In genomic region chr3:58154752-58155449, GRCh38 we compare ENCODE assay signal across 17 cellular contexts. TPM values are rescaled to one million over a fixed set of nuclear protein-coding genes. Genes with fewer than 3 reads are reported as not detected.
"Had no signal": no experiment of that assay in that cellular context is flagged by ENCODE, and none has a peak within 500 bp of the region (broad histone marks: within the 10 kb centered on the region; RNA-seq: fewer than 3 reads in every experiment).

No MANE protein-coding gene starts in this region.

- H3K4me3 ChIP-seq: esophagus squamous epithelium, neural progenitor cell, ovary, tibial artery had no signal

- H3K27me3 Mint-ChIP-seq: activated CD8-positive, alpha-beta T cell treated with anti-CD3 and anti-CD28 coated beads for 36 hours; naive B cell; stimulated activated memory B cell treated with anti-CD40 and anti-IgM and Interleukin-4, amounts not matched to agents 10 μg/mL and 1 μg/mL and 100 μg/mL, for 72 hours had no signal

- ATAC-seq: activated CD8-positive, alpha-beta T cell treated with anti-CD3 and anti-CD28 coated beads for 36 hours; activated naive CD4-positive, alpha-beta T cell treated with anti-CD3 and anti-CD28 coated beads, Interleukin-2, amount 50 U/mL, for 72 hours; activated T-cell treated with anti-CD3 and anti-CD28 coated beads, Interleukin-2, amount 50 U/mL, for 4 hours; stimulated activated memory B cell treated with anti-CD40 and anti-IgM and Interleukin-4, amounts not matched to agents 10 μg/mL and 1 μg/mL and 100 μg/mL, for 72 hours had no signal

- H3K36me3 Mint-ChIP-seq: activated naive CD4-positive, alpha-beta T cell treated with anti-CD3 and anti-CD28 coated beads, Interleukin-2, amount 50 U/mL, for 72 hours had no signal

- H3K27ac ChIP-seq: esophagus squamous epithelium, neural progenitor cell, ovary, tibial artery had no signal

- H3K27me3 ChIP-seq: esophagus squamous epithelium, neural progenitor cell, ovary, tibial artery had no signal

- H3K4me1 ChIP-seq: esophagus squamous epithelium had no signal

- H3K9me3 Mint-ChIP-seq: activated CD8-positive, alpha-beta T cell treated with anti-CD3 and anti-CD28 coated beads for 36 hours; activated naive CD4-positive, alpha-beta T cell treated with anti-CD3 and anti-CD28 coated beads, Interleukin-2, amount 50 U/mL, for 72 hours; activated T-cell treated with anti-CD3 and anti-CD28 coated beads, Interleukin-2, amount 50 U/mL, for 4 hours; naive B cell; neural progenitor cell; stimulated activated memory B cell treated with anti-CD40 and anti-IgM and Interleukin-4, amounts not matched to agents 10 μg/mL and 1 μg/mL and 100 μg/mL, for 72 hours had no signal

- H3K4me3 Mint-ChIP-seq: activated CD8-positive, alpha-beta T cell treated with anti-CD3 and anti-CD28 coated beads for 36 hours; activated T-cell treated with anti-CD3 and anti-CD28 coated beads, Interleukin-2, amount 50 U/mL, for 4 hours; naive B cell; neural progenitor cell; stimulated activated memory B cell treated with anti-CD40 and anti-IgM and Interleukin-4, amounts not matched to agents 10 μg/mL and 1 μg/mL and 100 μg/mL, for 72 hours had no signal

- H3K36me3 ChIP-seq: neural progenitor cell, ovary had no signal

- H3K4me1 Mint-ChIP-seq: naive B cell; stimulated activated memory B cell treated with anti-CD40 and anti-IgM and Interleukin-4, amounts not matched to agents 10 μg/mL and 1 μg/mL and 100 μg/mL, for 72 hours had no signal

- H3K27ac Mint-ChIP-seq: activated CD8-positive, alpha-beta T cell treated with anti-CD3 and anti-CD28 coated beads for 36 hours; neural progenitor cell; stimulated activated memory B cell treated with anti-CD40 and anti-IgM and Interleukin-4, amounts not matched to agents 10 μg/mL and 1 μg/mL and 100 μg/mL, for 72 hours had no signal

- H3K9me3 ChIP-seq: esophagus squamous epithelium, ovary, tibial artery had no signal

- DNase-seq: activated CD4-positive, alpha-beta T cell treated with anti-CD3 and anti-CD28 coated beads for 48 hours; activated CD8-positive, alpha-beta T cell treated with anti-CD3 and anti-CD28 coated beads for 36 hours; activated effector memory CD4-positive, alpha-beta T cell treated with anti-CD3 and anti-CD28 coated beads, Interleukin-2, amount 50 U/mL, for 16 hours; activated T-cell treated with anti-CD3 and anti-CD28 coated beads, Interleukin-2, amount 50 U/mL, for 4 hours; effector CD8-positive, alpha-beta T cell; esophagus squamous epithelium; left colon; naive B cell; ovary; stimulated activated CD4-positive, alpha-beta T cell treated with anti-CD3 and anti-CD28 coated beads, Interleukin-2, amount 100 ng/mL, for 48 hours; tibial artery had no signal

RNA-seq across cellular contexts. Expression of gene DNASE1L3, which starts 55.9 kb away (rescaled TPM):
- total RNA-seq: activated CD8-positive, alpha-beta T cell treated with anti-CD3 and anti-CD28 coated beads for 36 hours; activated naive CD4-positive, alpha-beta T cell treated with anti-CD3 and anti-CD28 coated beads, Interleukin-2, amount 50 U/mL, for 72 hours; activated T-cell treated with anti-CD3 and anti-CD28 coated beads, Interleukin-2, amount 50 U/mL, for 4 hours; fibroblast of villous mesenchyme; renal cortical epithelial cell; T-helper 1 cell treated with Interleukin-12 subunit alpha and Interleukin-12 subunit beta and Interleukin-4 antibody, amounts not matched to agents 30 ng/mL and 1 ng/mL, for 36 hours had no signal
